In genomic region chr1:178521241-178521640, GRCh38 we compare ENCODE assay signal across 36 cellular contexts. TPM values are rescaled to one million over a fixed set of nuclear protein-coding genes. Genes with fewer than 3 reads are reported as not detected.
"Had no signal": no experiment of that assay in that cellular context is flagged by ENCODE, and none has a peak within 500 bp of the region (broad histone marks: within the 10 kb centered on the region; RNA-seq: fewer than 3 reads in every experiment).

No MANE protein-coding gene starts in this region.

- ATAC-seq: foreskin keratinocyte; naive thymus-derived CD4-positive, alpha-beta T cell; stimulated activated naive B cell treated with anti-CD40 and anti-IgM and Interleukin-4, amounts not matched to agents 10 μg/mL and 1 μg/mL and 100 μg/mL, for 72 hours had no signal

- H3K4me3 ChIP-seq: cardiac muscle cell, coronary artery, esophagus muscularis mucosa, heart right ventricle, lung, right lobe of liver, smooth muscle cell, stomach, thyroid gland had no signal

- H3K79me2 ChIP-seq: parathyroid adenoma had no signal

- H3K36me3 Mint-ChIP-seq: naive thymus-derived CD4-positive, alpha-beta T cell; stimulated activated naive B cell treated with anti-CD40 and anti-IgM and Interleukin-4, amounts not matched to agents 10 μg/mL and 1 μg/mL and 100 μg/mL, for 72 hours had no signal

- H3K4me1 Mint-ChIP-seq: stimulated activated naive B cell treated with anti-CD40 and anti-IgM and Interleukin-4, amounts not matched to agents 10 μg/mL and 1 μg/mL and 100 μg/mL, for 72 hours had no signal

- H3K4me1 ChIP-seq: esophagus muscularis mucosa, heart right ventricle, parathyroid adenoma, right lobe of liver, stomach, thyroid gland had no signal

- H3K27me3 ChIP-seq: cardiac muscle cell, esophagus muscularis mucosa, foreskin keratinocyte, heart right ventricle, neutrophil, right lobe of liver, stomach, thyroid gland had no signal

- H3K27ac ChIP-seq: cardiac muscle cell, coronary artery, esophagus muscularis mucosa, foreskin keratinocyte, heart right ventricle, neutrophil, parathyroid adenoma, right lobe of liver, stomach, thyroid gland had no signal

- H3K9me3 Mint-ChIP-seq: naive thymus-derived CD4-positive, alpha-beta T cell had no signal

- H3K27me3 Mint-ChIP-seq: stimulated activated naive B cell treated with anti-CD40 and anti-IgM and Interleukin-4, amounts not matched to agents 10 μg/mL and 1 μg/mL and 100 μg/mL, for 72 hours had no signal

- H3K36me3 ChIP-seq: cardiac muscle cell, esophagus muscularis mucosa, heart right ventricle, neutrophil, right lobe of liver, stomach, thyroid gland had no signal

- H3K9me3 ChIP-seq: esophagus muscularis mucosa, neutrophil, right lobe of liver, stomach, thyroid gland had no signal

- H3K9ac ChIP-seq: parathyroid adenoma had no signal

- H3K27ac Mint-ChIP-seq: naive thymus-derived CD4-positive, alpha-beta T cell; progenitor cell of endocrine pancreas; stimulated activated naive B cell treated with anti-CD40 and anti-IgM and Interleukin-4, amounts not matched to agents 10 μg/mL and 1 μg/mL and 100 μg/mL, for 72 hours had no signal

- FAIRE-seq: endothelial cell of umbilical vein, islet of Langerhans had no signal

- DNase-seq: dermis blood vessel endothelial cell; effector memory CD4-positive, alpha-beta T cell; foreskin keratinocyte; glutamatergic neuron; heart right ventricle; hippocampal formation; kidney glomerular epithelial cell; mesenchymal stem cell; midbrain; naive thymus-derived CD4-positive, alpha-beta T cell; stimulated activated CD4-positive, alpha-beta T cell treated with anti-CD3 and anti-CD28 coated beads, Interleukin-2, amount 100 ng/mL, for 24 hours; stimulated activated CD4-positive, alpha-beta T cell treated with anti-CD3 and anti-CD28 coated beads, Interleukin-4, amount 100 ng/mL, for 24 hours; stimulated activated naive B cell treated with anti-CD40 and anti-IgM and Interleukin-4, amounts not matched to agents 10 μg/mL and 1 μg/mL and 100 μg/mL, for 72 hours; stomach; thyroid gland; trophoblast cell had no signal

- H3K4me2 ChIP-seq: smooth muscle cell had no signal

- H3K4me3 Mint-ChIP-seq: naive thymus-derived CD4-positive, alpha-beta T cell; stimulated activated naive B cell treated with anti-CD40 and anti-IgM and Interleukin-4, amounts not matched to agents 10 μg/mL and 1 μg/mL and 100 μg/mL, for 72 hours had no signal

RNA-seq across cellular contexts. Expression of gene TEX35, which starts 8.3 kb away (rescaled TPM):
- total RNA-seq: cardiac muscle cell; dermis blood vessel endothelial cell; endothelial cell of umbilical vein; epithelial cell of proximal tubule; esophagus muscularis mucosa; fibroblast of lung; foreskin keratinocyte; liver; lung; mucosa of gallbladder; naive thymus-derived CD4-positive, alpha-beta T cell; omental fat pad; progenitor cell of endocrine pancreas; right lobe of liver; smooth muscle cell; stomach; subcutaneous adipose tissue; temporal lobe; thyroid gland had no signal
- polyA plus RNA-seq: cardiac muscle cell; endothelial cell of umbilical vein; foreskin keratinocyte; liver; lung; naive thymus-derived CD4-positive, alpha-beta T cell; neural cell; smooth muscle cell; urinary bladder had no signal

RNA-seq across cellular contexts. Expression of gene CLEC20A, which starts 24.5 kb away (rescaled TPM):
- total RNA-seq: cardiac muscle cell; dermis blood vessel endothelial cell; endothelial cell of umbilical vein; epithelial cell of proximal tubule; esophagus muscularis mucosa; fibroblast of lung; foreskin keratinocyte; heart right ventricle; lung; naive thymus-derived CD4-positive, alpha-beta T cell; omental fat pad; progenitor cell of endocrine pancreas; right lobe of liver; smooth muscle cell; stomach; subcutaneous adipose tissue; temporal lobe; thyroid gland had no signal
- polyA plus RNA-seq: cardiac muscle cell; endothelial cell of umbilical vein; fibroblast of lung; foreskin keratinocyte; heart right ventricle; liver; naive thymus-derived CD4-positive, alpha-beta T cell had no signal
